ENCODE assay signal across 8 cellular contexts in the genomic region with DNA sequence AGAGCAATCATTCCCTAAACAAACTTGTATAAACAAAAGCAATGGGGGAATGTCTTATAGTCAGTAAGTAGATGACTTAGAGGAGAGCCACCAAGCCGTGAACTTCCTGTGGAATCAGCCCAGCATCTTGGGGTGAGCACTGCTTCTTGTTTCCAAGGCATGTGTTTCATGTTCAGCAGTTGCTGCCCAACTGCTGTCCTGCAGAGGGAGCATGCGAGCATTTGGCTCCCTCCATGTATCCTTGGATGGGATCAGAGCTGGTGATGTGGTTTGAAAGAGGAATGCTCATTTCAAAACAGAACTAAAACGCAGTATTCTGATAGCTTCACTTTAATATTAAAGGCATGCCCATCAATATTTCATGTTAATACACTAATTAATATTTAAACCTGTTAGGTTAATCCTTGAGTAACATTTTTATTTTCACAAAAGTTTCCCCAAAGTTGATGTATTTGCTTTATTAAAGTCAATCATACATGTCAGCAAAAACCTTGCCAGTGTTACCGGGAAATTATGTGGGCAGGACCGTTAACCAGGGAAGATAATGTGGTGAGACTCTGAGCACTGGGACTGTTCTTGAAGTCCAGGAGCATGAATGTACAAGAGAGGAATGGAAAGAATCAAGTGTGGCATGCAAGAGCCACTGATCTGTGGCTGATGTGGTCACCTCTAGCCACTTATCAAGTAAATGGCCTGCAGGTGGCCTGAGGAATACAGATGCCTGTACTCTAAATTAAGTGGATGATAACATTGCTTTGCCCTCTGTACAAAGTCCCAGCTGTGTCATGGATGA.
A peak's percentile ranks its signal among the peaks of the same experiment; 100 is the strongest.
DNase-seq lines count a peak whose midpoint lies in the region; ATAC-seq, FAIRE-seq and TF ChIP-seq lines count a peak whose summit lies in the region.

No MANE protein-coding gene starts in this region.

- H3K36me3 ChIP-seq in CD8-positive, alpha-beta T cell (ENCODE audit: insufficient read depth, low read length): no peaks in the 10 kb centered on the region
- H3K36me3 ChIP-seq in GM23248 (ENCODE audit: low read depth) (no peaks in the 10 kb centered on the region), Peyer's patch (no peaks in the 10 kb centered on the region)

- no peaks in the 10 kb centered on the region for H3K9me3 ChIP-seq in CD8-positive, alpha-beta T cell (ENCODE audit: low read length)
- H3K9me3 ChIP-seq in GM23248 (ENCODE audit: low read depth) (no peaks in the 10 kb centered on the region), Peyer's patch (no peaks in the 10 kb centered on the region)

- CTCF ChIA-PET in CD8-positive, alpha-beta T cell (lab: Charles Lee): interaction anchor here (0.6 to 2.0 kb wide), 4 partner anchors 11 to 223 kb away, joined by 3 to 11 read pairs (median 5); no protein-coding TSS in a partner anchor

- no peaks in the 10 kb centered on the region for H3K79me2 ChIP-seq in GM23248 (ENCODE audit: insufficient read depth)

- H2AFZ ChIP-seq in GM23248: no peak overlapping the region

- no peaks in the 10 kb centered on the region for H3K4me1 ChIP-seq in CD8-positive, alpha-beta T cell (ENCODE audit: insufficient read depth, low read length)
- H3K4me1 ChIP-seq in GM23248 (ENCODE audit: insufficient read depth) (0 out of 2 replicates have a peak, but pooled peaks cover 6% of the 10 kb centered on the region), Peyer's patch (no peaks in the 10 kb centered on the region)

- TF ChIP-seq POLR2A in Peyer's patch (IDR thresholded peaks at IDR 0.05): no peak

- H3K27ac ChIP-seq in CD8-positive, alpha-beta T cell (ENCODE audit: low read depth, low read length): no peak overlapping the region
- H3K27ac ChIP-seq in GM23248 (no peak overlapping the region), Peyer's patch (no peak overlapping the region)

- 1 to 2% methylated on average over 5 of the region's 5 CpGs for WGBS in GM23248 (ENCODE audit: low coverage in 1 of 2, low lambda C conversion rate in 2 of 2, missing lambda C conversion rate in 2 of 2), 2 experiments

- H3K27me3 ChIP-seq in CD8-positive, alpha-beta T cell (ENCODE audit: insufficient read depth, low read length): no peaks in the 10 kb centered on the region
- H3K27me3 ChIP-seq in GM23248 (replicated peaks; ENCODE audit: insufficient read depth) (no peaks in the 10 kb centered on the region), Peyer's patch (no peaks in the 10 kb centered on the region)

- ATAC-seq in CD8-positive, alpha-beta T cell: no peak

- no peaks in the 10 kb centered on the region; the same call in 1 of the 2 replicates for H3F3A ChIP-seq in GM23248 (ENCODE audit: insufficient read depth)

- FAIRE-seq in GM19239 (lab: Jason Lieb, UNC): no peak

- intact Hi-C loops in CD8-positive, alpha-beta T cell (cut with DNase I, micrococcal nuclease): loop anchor here (5.0 to 10.0 kb wide), 2 partner anchors 754 to 907 kb away; no protein-coding TSS in a partner anchor

- no peak overlapping the region for H3K4me3 ChIP-seq in CD8-positive, alpha-beta T cell (ENCODE audit: low read depth, low read length)
- H3K4me3 ChIP-seq in GM23248 (no peak overlapping the region), Peyer's patch (no peak overlapping the region)

- in situ Hi-C loops in GM23248 (cut with MboI): loop anchor here (10.0 to 25.0 kb wide), 2 partner anchors 627 to 754 kb away; no protein-coding TSS in a partner anchor

- POLR2A ChIA-PET in CD8-positive, alpha-beta T cell (lab: Charles Lee): no interaction called here

- H3K4me1 Mint-ChIP-seq in CD8-positive, alpha-beta T cell (ENCODE audit: low read depth): peaks cover 2% of the 10 kb centered on the region
- peaks cover 16% of the 10 kb centered on the region for H3K4me1 Mint-ChIP-seq in nephron

- no peaks in the 10 kb centered on the region for H4K20me1 ChIP-seq in GM23248 (ENCODE audit: insufficient read depth)

- no peak overlapping the region for H3K4me2 ChIP-seq in GM23248 (ENCODE audit: unreplicated experiment)

- H3K36me3 Mint-ChIP-seq in CD8-positive, alpha-beta T cell: no peaks in the 10 kb centered on the region
- H3K36me3 Mint-ChIP-seq in nephron (ENCODE audit: low read depth): no peaks in the 10 kb centered on the region

- peaks cover 2% of the 10 kb centered on the region for H3K27me3 Mint-ChIP-seq in CD8-positive, alpha-beta T cell (ENCODE audit: low read depth)
- peaks cover 4% of the 10 kb centered on the region for H3K27me3 Mint-ChIP-seq in nephron (ENCODE audit: low read depth)

- no peak overlapping the region for H3K9ac ChIP-seq in GM23248

- no peaks in the 10 kb centered on the region for H3K9me3 Mint-ChIP-seq in CD8-positive, alpha-beta T cell
- peaks cover 7% of the 10 kb centered on the region for H3K9me3 Mint-ChIP-seq in nephron

- peak; percentile 24 for TF ChIP-seq CTCF in CD8-positive, alpha-beta T cell (IDR thresholded peaks at IDR 0.05)
- TF ChIP-seq CTCF in Peyer's patch (IDR thresholded peaks at IDR 0.05) (peak in 4 of 6 experiments; percentile 43 to 51 (median 50)), nephron (IDR thresholded peaks at IDR 0.05; ENCODE audit: unreplicated experiment in 3 of 3) (peak; percentile 75)

- H3K27ac Mint-ChIP-seq in CD8-positive, alpha-beta T cell: no peak overlapping the region
- no peak overlapping the region for H3K27ac Mint-ChIP-seq in nephron

- DNase-seq in CD8-positive, alpha-beta T cell: no peak
- DNase-seq in GM23248 (peak; percentile 82), Peyer's patch (peak in 1 of 3 donors; percentile 57), fibroblast of gingiva (ENCODE audit: low read depth) (peak; percentile 61), NCI-H1436 treated with DMSO at 0.1 percent for 48 hours (lab: John Stamatoyannopoulos, UW) (no peak), GM19239 (ENCODE audit: insufficient read length, low spot score) (no peak), SKM-1 treated with dmso at 0.1 percent for 144 hours (lab: John Stamatoyannopoulos, UW; ENCODE audit: unreplicated experiment) (no peak)

- H3K9me2 ChIP-seq in GM23248 (ENCODE audit: insufficient read depth): no peaks in the 10 kb centered on the region

- H3K4me3 Mint-ChIP-seq in CD8-positive, alpha-beta T cell: no peak overlapping the region
- H3K4me3 Mint-ChIP-seq in nephron: no peak overlapping the region

Comparison
In these comparisons a context has a peak if more than half of its experiments do, and no peak if none do; other contexts are left out.
1. DNase-seq: peak in GM23248 (single experiment) and fibroblast of gingiva (single experiment); none in CD8-positive, alpha-beta T cell (0 of 7), NCI-H1436 treated with DMSO at 0.1 percent for 48 hours (single experiment), GM19239 (single experiment) and SKM-1 treated with dmso at 0.1 percent for 144 hours (single experiment).
2. CTCF ChIP-seq: peak in every context shown above with its lines; median percentile 75 in nephron; 50 in Peyer's patch; 24 in CD8-positive, alpha-beta T cell.